In the genomic region with DNA sequence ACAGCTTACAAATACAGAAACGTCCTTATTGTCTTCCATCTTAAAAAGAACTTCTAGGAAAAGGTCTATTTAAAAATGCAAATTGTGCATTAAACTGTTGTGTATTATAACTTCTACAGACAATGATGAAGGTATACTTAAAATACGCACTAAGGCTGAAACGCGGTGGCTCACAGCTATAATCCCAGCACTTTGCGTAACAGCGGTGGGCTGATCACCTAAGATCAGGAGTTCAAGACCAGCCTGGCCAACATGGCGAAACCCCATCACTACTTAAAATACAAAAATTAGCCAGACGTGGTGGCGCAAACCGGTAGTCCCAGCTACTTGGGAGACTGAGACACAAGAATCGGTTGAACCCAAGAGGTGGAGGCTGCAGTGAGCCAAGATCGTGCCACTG, we compare ENCODE assay signal across 2 cellular contexts.
TF ChIP-seq lines count a peak whose summit lies in the region.

No MANE protein-coding gene starts in this region.

TF ChIP-seq in GM23338, 12 proteins besides CTCF, POLR2A, EP300 and RAD21 (continued from another document):
- TF ChIP-seq, protein P1, sequence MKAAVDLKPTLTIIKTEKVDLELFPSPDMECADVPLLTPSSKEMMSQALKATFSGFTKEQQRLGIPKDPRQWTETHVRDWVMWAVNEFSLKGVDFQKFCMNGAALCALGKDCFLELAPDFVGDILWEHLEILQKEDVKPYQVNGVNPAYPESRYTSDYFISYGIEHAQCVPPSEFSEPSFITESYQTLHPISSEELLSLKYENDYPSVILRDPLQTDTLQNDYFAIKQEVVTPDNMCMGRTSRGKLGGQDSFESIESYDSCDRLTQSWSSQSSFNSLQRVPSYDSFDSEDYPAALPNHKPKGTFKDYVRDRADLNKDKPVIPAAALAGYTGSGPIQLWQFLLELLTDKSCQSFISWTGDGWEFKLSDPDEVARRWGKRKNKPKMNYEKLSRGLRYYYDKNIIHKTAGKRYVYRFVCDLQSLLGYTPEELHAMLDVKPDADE (IDR thresholded peaks at IDR 0.05): no peak
- TF ChIP-seq EZH2phosphoT487 (IDR thresholded peaks at IDR 0.05; ENCODE audit: unreplicated experiment) (no peak), JUNB (IDR thresholded peaks at IDR 0.05; ENCODE audit: unreplicated experiment) (no peak), ZNF331 (CRISPR knock-in tag; IDR thresholded peaks at IDR 0.05; ENCODE audit: low read depth) (no peak), ZNF462 (CRISPR knock-in tag; IDR thresholded peaks at IDR 0.05) (no peak), POLR2AphosphoS5 (IDR thresholded peaks at IDR 0.05; ENCODE audit: low read depth) (no peak), ZNF114 (CRISPR knock-in tag; IDR thresholded peaks at IDR 0.05) (no peak), STAT1 (IDR thresholded peaks at IDR 0.05; ENCODE audit: unreplicated experiment) (no peak), REST (IDR thresholded peaks at IDR 0.05; ENCODE audit: unreplicated experiment) (no peak)

TF ChIP-seq in WTC11, 78 proteins besides CTCF, POLR2A, EP300 and RAD21 (continued from another document):
- no peak for TF ChIP-seq ZMAT4 (CRISPR knock-in tag; IDR thresholded peaks at IDR 0.05)
- no peak for TF ChIP-seq MAX (CRISPR knock-in tag; IDR thresholded peaks at IDR 0.05)
- no peak for TF ChIP-seq FOXJ3 (CRISPR knock-in tag; IDR thresholded peaks at IDR 0.05; ENCODE audit: borderline replicate concordance)
- TF ChIP-seq, protein P2, sequence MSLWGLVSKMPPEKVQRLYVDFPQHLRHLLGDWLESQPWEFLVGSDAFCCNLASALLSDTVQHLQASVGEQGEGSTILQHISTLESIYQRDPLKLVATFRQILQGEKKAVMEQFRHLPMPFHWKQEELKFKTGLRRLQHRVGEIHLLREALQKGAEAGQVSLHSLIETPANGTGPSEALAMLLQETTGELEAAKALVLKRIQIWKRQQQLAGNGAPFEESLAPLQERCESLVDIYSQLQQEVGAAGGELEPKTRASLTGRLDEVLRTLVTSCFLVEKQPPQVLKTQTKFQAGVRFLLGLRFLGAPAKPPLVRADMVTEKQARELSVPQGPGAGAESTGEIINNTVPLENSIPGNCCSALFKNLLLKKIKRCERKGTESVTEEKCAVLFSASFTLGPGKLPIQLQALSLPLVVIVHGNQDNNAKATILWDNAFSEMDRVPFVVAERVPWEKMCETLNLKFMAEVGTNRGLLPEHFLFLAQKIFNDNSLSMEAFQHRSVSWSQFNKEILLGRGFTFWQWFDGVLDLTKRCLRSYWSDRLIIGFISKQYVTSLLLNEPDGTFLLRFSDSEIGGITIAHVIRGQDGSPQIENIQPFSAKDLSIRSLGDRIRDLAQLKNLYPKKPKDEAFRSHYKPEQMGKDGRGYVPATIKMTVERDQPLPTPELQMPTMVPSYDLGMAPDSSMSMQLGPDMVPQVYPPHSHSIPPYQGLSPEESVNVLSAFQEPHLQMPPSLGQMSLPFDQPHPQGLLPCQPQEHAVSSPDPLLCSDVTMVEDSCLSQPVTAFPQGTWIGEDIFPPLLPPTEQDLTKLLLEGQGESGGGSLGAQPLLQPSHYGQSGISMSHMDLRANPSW (CRISPR knock-in tag; conservative IDR thresholded peaks at IDR 0.05; ENCODE audit: low read depth): no peak
- no peak for TF ChIP-seq ATF3 (CRISPR knock-in tag; conservative IDR thresholded peaks at IDR 0.05)
- no peak for TF ChIP-seq NFE2L1 (CRISPR knock-in tag; IDR thresholded peaks at IDR 0.05)
